1 cellular context compared by ENCODE assay signal in the genomic region with DNA sequence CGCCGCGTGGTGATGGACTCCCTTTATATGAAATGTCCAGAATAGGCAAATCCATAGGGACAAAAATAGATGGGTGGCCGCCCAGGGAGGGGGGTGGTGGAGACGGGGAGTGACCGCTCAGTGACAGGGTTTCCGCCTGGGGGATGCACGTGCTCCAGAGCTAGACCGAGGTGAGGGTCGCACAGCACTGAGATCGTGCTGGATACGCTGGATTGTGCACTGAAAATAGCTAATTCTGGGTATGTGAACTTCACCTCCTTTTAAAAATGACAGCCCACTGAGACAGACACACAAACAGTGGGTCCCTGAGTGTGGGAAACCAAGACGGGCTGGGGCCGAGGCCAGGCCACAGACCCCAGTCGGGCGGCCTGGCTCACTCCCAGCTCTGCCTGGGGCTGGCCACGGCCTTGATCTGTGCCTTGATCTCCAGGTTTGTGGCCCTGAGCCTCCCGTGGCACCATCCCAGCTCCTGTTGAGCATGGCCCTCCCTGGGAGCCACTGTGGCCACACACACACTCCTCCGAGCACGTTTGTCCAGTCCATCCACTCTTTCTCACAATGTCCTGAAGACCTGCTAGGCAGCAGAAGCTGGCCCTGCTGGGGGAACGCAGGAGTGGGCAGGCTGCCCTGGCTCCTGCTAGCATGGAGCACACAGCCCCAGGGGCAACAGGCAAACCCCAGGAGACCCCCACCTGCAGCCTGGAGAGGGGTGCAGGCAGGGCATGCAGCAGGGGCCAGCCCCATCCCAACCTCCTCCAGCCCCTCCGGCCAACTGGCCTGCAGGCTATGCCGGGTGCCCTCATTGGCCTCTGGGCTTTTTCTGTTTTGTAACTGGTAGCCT.
TF ChIP-seq lines count a peak whose summit lies in the region.

No MANE protein-coding gene starts in this region.

TF ChIP-seq in HepG2, 621 proteins besides CTCF, POLR2A, EP300 and RAD21 (continued from another document and continues in another):
- TF ChIP-seq HNF1A (IDR thresholded peaks at IDR 0.05; ENCODE audit: low read depth) (no peak), HNF1A (CRISPR knock-in tag; IDR thresholded peaks at IDR 0.05; ENCODE audit: borderline replicate concordance) (peak; percentile 25; the same call in 1 of the 2 replicates), ZNF687 (CRISPR knock-in tag; IDR thresholded peaks at IDR 0.05) (peak; percentile 90), ZNF556 (CRISPR knock-in tag; IDR thresholded peaks at IDR 0.05; ENCODE audit: borderline replicate concordance) (no peak), TOPORS (CRISPR knock-in tag; IDR thresholded peaks at IDR 0.05) (peak; percentile 56; the same call in 1 of the 2 replicates), MXD4 (CRISPR knock-in tag; IDR thresholded peaks at IDR 0.05) (no peak), STAT5B (CRISPR knock-in tag; IDR thresholded peaks at IDR 0.05) (no peak), RXRA (CRISPR knock-in tag; IDR thresholded peaks at IDR 0.05) (peak; percentile 69; the same call in 1 of the 2 replicates), ZBTB7A (CRISPR knock-in tag; IDR thresholded peaks at IDR 0.05) (peak; percentile 48; the same call in 1 of the 2 replicates), TFDP1 (CRISPR knock-in tag; IDR thresholded peaks at IDR 0.05; ENCODE audit: borderline replicate concordance) (no peak), ZNF430 (CRISPR knock-in tag; IDR thresholded peaks at IDR 0.05) (0 out of 2 replicates have a peak, but pooled peaks have one; percentile 49), ZFY (CRISPR knock-in tag; IDR thresholded peaks at IDR 0.05) (peak; percentile 71), ZBTB44 (CRISPR knock-in tag; IDR thresholded peaks at IDR 0.05) (no peak), PRPF4 (IDR thresholded peaks at IDR 0.05; ENCODE audit: low read depth, low read length, poor library complexity, severe bottlenecking) (peak; percentile 94), MAFF (IDR thresholded peaks at IDR 0.05; ENCODE audit: low read depth, low read length) (no peak), SRSF9 (IDR thresholded peaks at IDR 0.05; ENCODE audit: borderline replicate concordance, insufficient read depth, low read depth, low read length, poor library complexity, severe bottlenecking) (no peak), CBX5 (CRISPR knock-in tag; IDR thresholded peaks at IDR 0.05; ENCODE audit: borderline replicate concordance) (no peak; the same call in 1 of the 2 replicates), ZNF143 (CRISPR knock-in tag; IDR thresholded peaks at IDR 0.05) (peak; percentile 14; the same call in 1 of the 2 replicates), MED8 (CRISPR knock-in tag; IDR thresholded peaks at IDR 0.05; ENCODE audit: insufficient replicate concordance) (peak; percentile 42), ZNF691 (CRISPR knock-in tag; IDR thresholded peaks at IDR 0.05; ENCODE audit: borderline replicate concordance, low read depth) (peak; percentile 84; the same call in 1 of the 2 replicates), ZNF776 (CRISPR knock-in tag; IDR thresholded peaks at IDR 0.05) (no peak), SOX13 (IDR thresholded peaks at IDR 0.05) (no peak), SOX13 (CRISPR knock-in tag; conservative IDR thresholded peaks at IDR 0.05 in 1 of 2, IDR thresholded peaks at IDR 0.05 in 1 of 2) (peak in 1 of 2 experiments; percentile 52; a peak in 2 of 4 replicates)
- TF ChIP-seq, protein P1, sequence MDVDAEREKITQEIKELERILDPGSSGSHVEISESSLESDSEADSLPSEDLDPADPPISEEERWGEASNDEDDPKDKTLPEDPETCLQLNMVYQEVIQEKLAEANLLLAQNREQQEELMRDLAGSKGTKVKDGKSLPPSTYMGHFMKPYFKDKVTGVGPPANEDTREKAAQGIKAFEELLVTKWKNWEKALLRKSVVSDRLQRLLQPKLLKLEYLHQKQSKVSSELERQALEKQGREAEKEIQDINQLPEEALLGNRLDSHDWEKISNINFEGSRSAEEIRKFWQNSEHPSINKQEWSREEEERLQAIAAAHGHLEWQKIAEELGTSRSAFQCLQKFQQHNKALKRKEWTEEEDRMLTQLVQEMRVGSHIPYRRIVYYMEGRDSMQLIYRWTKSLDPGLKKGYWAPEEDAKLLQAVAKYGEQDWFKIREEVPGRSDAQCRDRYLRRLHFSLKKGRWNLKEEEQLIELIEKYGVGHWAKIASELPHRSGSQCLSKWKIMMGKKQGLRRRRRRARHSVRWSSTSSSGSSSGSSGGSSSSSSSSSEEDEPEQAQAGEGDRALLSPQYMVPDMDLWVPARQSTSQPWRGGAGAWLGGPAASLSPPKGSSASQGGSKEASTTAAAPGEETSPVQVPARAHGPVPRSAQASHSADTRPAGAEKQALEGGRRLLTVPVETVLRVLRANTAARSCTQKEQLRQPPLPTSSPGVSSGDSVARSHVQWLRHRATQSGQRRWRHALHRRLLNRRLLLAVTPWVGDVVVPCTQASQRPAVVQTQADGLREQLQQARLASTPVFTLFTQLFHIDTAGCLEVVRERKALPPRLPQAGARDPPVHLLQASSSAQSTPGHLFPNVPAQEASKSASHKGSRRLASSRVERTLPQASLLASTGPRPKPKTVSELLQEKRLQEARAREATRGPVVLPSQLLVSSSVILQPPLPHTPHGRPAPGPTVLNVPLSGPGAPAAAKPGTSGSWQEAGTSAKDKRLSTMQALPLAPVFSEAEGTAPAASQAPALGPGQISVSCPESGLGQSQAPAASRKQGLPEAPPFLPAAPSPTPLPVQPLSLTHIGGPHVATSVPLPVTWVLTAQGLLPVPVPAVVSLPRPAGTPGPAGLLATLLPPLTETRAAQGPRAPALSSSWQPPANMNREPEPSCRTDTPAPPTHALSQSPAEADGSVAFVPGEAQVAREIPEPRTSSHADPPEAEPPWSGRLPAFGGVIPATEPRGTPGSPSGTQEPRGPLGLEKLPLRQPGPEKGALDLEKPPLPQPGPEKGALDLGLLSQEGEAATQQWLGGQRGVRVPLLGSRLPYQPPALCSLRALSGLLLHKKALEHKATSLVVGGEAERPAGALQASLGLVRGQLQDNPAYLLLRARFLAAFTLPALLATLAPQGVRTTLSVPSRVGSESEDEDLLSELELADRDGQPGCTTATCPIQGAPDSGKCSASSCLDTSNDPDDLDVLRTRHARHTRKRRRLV (CRISPR knock-in tag; IDR thresholded peaks at IDR 0.05), result no peak
- TF ChIP-seq, protein P2, sequence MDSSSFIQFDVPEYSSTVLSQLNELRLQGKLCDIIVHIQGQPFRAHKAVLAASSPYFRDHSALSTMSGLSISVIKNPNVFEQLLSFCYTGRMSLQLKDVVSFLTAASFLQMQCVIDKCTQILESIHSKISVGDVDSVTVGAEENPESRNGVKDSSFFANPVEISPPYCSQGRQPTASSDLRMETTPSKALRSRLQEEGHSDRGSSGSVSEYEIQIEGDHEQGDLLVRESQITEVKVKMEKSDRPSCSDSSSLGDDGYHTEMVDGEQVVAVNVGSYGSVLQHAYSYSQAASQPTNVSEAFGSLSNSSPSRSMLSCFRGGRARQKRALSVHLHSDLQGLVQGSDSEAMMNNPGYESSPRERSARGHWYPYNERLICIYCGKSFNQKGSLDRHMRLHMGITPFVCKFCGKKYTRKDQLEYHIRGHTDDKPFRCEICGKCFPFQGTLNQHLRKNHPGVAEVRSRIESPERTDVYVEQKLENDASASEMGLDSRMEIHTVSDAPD (CRISPR knock-in tag; IDR thresholded peaks at IDR 0.05), result 0 out of 2 replicates have a peak, but pooled peaks have one; percentile 30
- TF ChIP-seq, protein P3, sequence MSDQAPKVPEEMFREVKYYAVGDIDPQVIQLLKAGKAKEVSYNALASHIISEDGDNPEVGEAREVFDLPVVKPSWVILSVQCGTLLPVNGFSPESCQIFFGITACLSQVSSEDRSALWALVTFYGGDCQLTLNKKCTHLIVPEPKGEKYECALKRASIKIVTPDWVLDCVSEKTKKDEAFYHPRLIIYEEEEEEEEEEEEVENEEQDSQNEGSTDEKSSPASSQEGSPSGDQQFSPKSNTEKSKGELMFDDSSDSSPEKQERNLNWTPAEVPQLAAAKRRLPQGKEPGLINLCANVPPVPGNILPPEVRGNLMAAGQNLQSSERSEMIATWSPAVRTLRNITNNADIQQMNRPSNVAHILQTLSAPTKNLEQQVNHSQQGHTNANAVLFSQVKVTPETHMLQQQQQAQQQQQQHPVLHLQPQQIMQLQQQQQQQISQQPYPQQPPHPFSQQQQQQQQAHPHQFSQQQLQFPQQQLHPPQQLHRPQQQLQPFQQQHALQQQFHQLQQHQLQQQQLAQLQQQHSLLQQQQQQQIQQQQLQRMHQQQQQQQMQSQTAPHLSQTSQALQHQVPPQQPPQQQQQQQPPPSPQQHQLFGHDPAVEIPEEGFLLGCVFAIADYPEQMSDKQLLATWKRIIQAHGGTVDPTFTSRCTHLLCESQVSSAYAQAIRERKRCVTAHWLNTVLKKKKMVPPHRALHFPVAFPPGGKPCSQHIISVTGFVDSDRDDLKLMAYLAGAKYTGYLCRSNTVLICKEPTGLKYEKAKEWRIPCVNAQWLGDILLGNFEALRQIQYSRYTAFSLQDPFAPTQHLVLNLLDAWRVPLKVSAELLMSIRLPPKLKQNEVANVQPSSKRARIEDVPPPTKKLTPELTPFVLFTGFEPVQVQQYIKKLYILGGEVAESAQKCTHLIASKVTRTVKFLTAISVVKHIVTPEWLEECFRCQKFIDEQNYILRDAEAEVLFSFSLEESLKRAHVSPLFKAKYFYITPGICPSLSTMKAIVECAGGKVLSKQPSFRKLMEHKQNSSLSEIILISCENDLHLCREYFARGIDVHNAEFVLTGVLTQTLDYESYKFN (CRISPR knock-in tag; conservative IDR thresholded peaks at IDR 0.05), result no peak; the same call in 1 of the 2 replicates
